1 cellular context compared by ENCODE assay signal in genomic region chr1:70467531-70467930, GRCh38.
TF ChIP-seq lines count a peak whose summit lies in the region.

No MANE protein-coding gene starts in this region.

TF ChIP-seq in IMR-90, 13 proteins besides CTCF, POLR2A, EP300 and RAD21 (continued from another document):
- TF ChIP-seq CHD1 (IDR thresholded peaks at IDR 0.05; ENCODE audit: low read depth, low read length), result no peak
- no peak for TF ChIP-seq USF2 (IDR thresholded peaks at IDR 0.05; ENCODE audit: low read depth, low read length)
- TF ChIP-seq MXI1 (IDR thresholded peaks at IDR 0.05; ENCODE audit: borderline replicate concordance, low read depth, low read length), result no peak
- no peak for TF ChIP-seq CEBPB (IDR thresholded peaks at IDR 0.05; ENCODE audit: low read depth, low read length)
- TF ChIP-seq SMC3 (IDR thresholded peaks at IDR 0.05; ENCODE audit: low read depth, low read length), result no peak
- no peak for TF ChIP-seq MAZ (IDR thresholded peaks at IDR 0.05; ENCODE audit: borderline replicate concordance, low read depth, low read length)
- TF ChIP-seq NFE2L2 (IDR thresholded peaks at IDR 0.05; ENCODE audit: low read depth, low read length), result no peak
- TF ChIP-seq RFX5 (IDR thresholded peaks at IDR 0.05; ENCODE audit: low read depth, low read length), result no peak
- no peak for TF ChIP-seq BHLHE40 (IDR thresholded peaks at IDR 0.05; ENCODE audit: low read depth, low read length)
